In genomic region chr11:106523921-106524320, GRCh38 we compare ENCODE assay signal across 20 cellular contexts.
A peak's percentile ranks its signal among the peaks of the same experiment; 100 is the strongest.
DNase-seq lines count a peak whose midpoint lies in the region; ATAC-seq and TF ChIP-seq lines count a peak whose summit lies in the region.
"Had no signal": no experiment of that assay in that cellular context is flagged by ENCODE, and none has a peak within 500 bp of the region (broad histone marks: within the 10 kb centered on the region; RNA-seq: fewer than 3 reads in every experiment).

No MANE protein-coding gene starts in this region.

- H3K4me1 Mint-ChIP-seq in glutamatergic neuron (ENCODE audit: low read depth, unreplicated experiment), result peaks cover 37% of the 10 kb centered on the region
- H3K4me1 Mint-ChIP-seq: CD4-positive, alpha-beta memory T cell had no signal

- H3K4me1 ChIP-seq in tibial nerve (no peaks in the 10 kb centered on the region), gastrocnemius medialis (no peaks in the 10 kb centered on the region)
- H3K4me1 ChIP-seq: A549 had no signal

- peaks cover 5% of the 10 kb centered on the region for H3K36me3 Mint-ChIP-seq in glutamatergic neuron (ENCODE audit: unreplicated experiment)
- H3K36me3 Mint-ChIP-seq: CD4-positive, alpha-beta memory T cell had no signal

- ATAC-seq in gastrocnemius medialis, result no peak
- ATAC-seq: A549, GM12878 had no signal

- H3K27me3 Mint-ChIP-seq in glutamatergic neuron (ENCODE audit: unreplicated experiment), result peaks cover 5% of the 10 kb centered on the region
- H3K27me3 Mint-ChIP-seq: CD4-positive, alpha-beta memory T cell had no signal

- intact Hi-C loops in gastrocnemius medialis (cut with DNase I; ENCODE audit: low total_unique reads), result no loop called here

- H3K27me3 ChIP-seq in tibial nerve (no peaks in the 10 kb centered on the region), gastrocnemius medialis (no peaks in the 10 kb centered on the region)

- H3K36me3 ChIP-seq in tibial nerve (no peaks in the 10 kb centered on the region), gastrocnemius medialis (no peaks in the 10 kb centered on the region)

- TF ChIP-seq EP300 in tibial nerve (IDR thresholded peaks at IDR 0.05), result no peak

- no peak overlapping the region for H3K4me3 ChIP-seq in tibial nerve
- H3K4me3 ChIP-seq in gastrocnemius medialis, result no peak overlapping the region
- H3K4me3 ChIP-seq: A549, GM12878, GM23248 had no signal

- 94 to 96% methylated on average over 2 of the region's 2 CpGs for WGBS in tibial nerve, 2 donors

- H3K9me3 ChIP-seq in tibial nerve, result no peaks in the 10 kb centered on the region
- H3K9me3 ChIP-seq in gastrocnemius medialis, result no peaks in the 10 kb centered on the region
- H3K9me3 ChIP-seq: A549 had no signal

- H3K27ac ChIP-seq in tibial nerve (no peak overlapping the region), gastrocnemius medialis (no peak overlapping the region)
- H3K27ac ChIP-seq: A549, GM23248 had no signal

- peak; percentile 1 for DNase-seq in DMS 273 treated with DMSO at 0.1 percent for 48 hours (lab: John Stamatoyannopoulos, UW)
- peak; percentile 47 for DNase-seq in NCI-H82 (lab: John Stamatoyannopoulos, UW)
- DNase-seq in glutamatergic neuron, result no peak
- peak; percentile 79 for DNase-seq in putamen (ENCODE audit: low spot score)
- DNase-seq in tibial nerve (ENCODE audit: low spot score in 2 of 2), result no peak
- no peak for DNase-seq in gastrocnemius medialis
- DNase-seq in midbrain (lab: John Stamatoyannopoulos, UW), result no peak
- DNase-seq: 8988T; C1 segment of cervical spinal cord; Calu3; CD4-positive, alpha-beta memory T cell; COR-L47; DMS79; EL; GDM1; GM23248; H7; HCEC 1CT had no signal

- TF ChIP-seq POLR2A in tibial nerve (IDR thresholded peaks at IDR 0.05), result no peak
- no peak for TF ChIP-seq POLR2A in gastrocnemius medialis (IDR thresholded peaks at IDR 0.05)

- peak overlapping the region; percentile 72 for H3K27ac Mint-ChIP-seq in glutamatergic neuron (ENCODE audit: unreplicated experiment)
- H3K27ac Mint-ChIP-seq: CD4-positive, alpha-beta memory T cell had no signal

- in situ Hi-C loops in gastrocnemius medialis (cut with MboI; ENCODE audit: low sequenced_read_pairs in 4 of 4), result no loop called here

- peaks cover 4% of the 10 kb centered on the region for H3K9me3 Mint-ChIP-seq in glutamatergic neuron (ENCODE audit: unreplicated experiment)

- no peak for TF ChIP-seq CTCF in glutamatergic neuron (IDR thresholded peaks at IDR 0.05; ENCODE audit: partially characterized antibody, unreplicated experiment)
- no peak for TF ChIP-seq CTCF in tibial nerve (IDR thresholded peaks at IDR 0.05)
- no peak for TF ChIP-seq CTCF in gastrocnemius medialis (IDR thresholded peaks at IDR 0.05 in 4 of 5, conservative IDR thresholded peaks at IDR 0.05 in 1 of 5)

- peak overlapping the region; percentile 61 for H3K4me3 Mint-ChIP-seq in glutamatergic neuron (ENCODE audit: unreplicated experiment)
- H3K4me3 Mint-ChIP-seq: CD4-positive, alpha-beta memory T cell had no signal

Comparison
In these comparisons a context has a peak if more than half of its experiments do, and no peak if none do; other contexts are left out.
1. DNase-seq: peak in DMS 273 treated with DMSO at 0.1 percent for 48 hours (single experiment), NCI-H82 (single experiment) and putamen (single experiment); none in glutamatergic neuron (single experiment), tibial nerve (0 of 2), gastrocnemius medialis (0 of 2) and midbrain (single experiment).